13 cellular contexts compared by ENCODE assay signal in genomic region chr2:36539631-36540030, GRCh38. TPM values are rescaled to one million over a fixed set of nuclear protein-coding genes. Genes with fewer than 3 reads are reported as not detected.
DNase-seq lines count a peak whose midpoint lies in the region; ATAC-seq and TF ChIP-seq lines count a peak whose summit lies in the region.
"Had no signal": no experiment of that assay in that cellular context is flagged by ENCODE, and none has a peak within 500 bp of the region (broad histone marks: within the 10 kb centered on the region; RNA-seq: fewer than 3 reads in every experiment).

No MANE protein-coding gene starts in this region.

- H3K4me1 ChIP-seq in spleen: peaks cover 0 to 14% (median 7%) of the 10 kb centered on the region in 6 donors

- intact Hi-C loops in spleen (cut with DNase I; ENCODE audit: low total_unique reads): no loop called here

- no peak overlapping the region for H3K4me3 ChIP-seq in epithelial cell of esophagus (ENCODE audit: low read length)
- no peak overlapping the region for H3K4me3 ChIP-seq in spleen

- no peak for TF ChIP-seq POLR2A in spleen (IDR thresholded peaks at IDR 0.05)

- no peaks in the 10 kb centered on the region for H3K27me3 ChIP-seq in spleen (replicated peaks in 1 of 7)

- DNase-seq in epithelial cell of esophagus (ENCODE audit: low read depth) (peak; percentile 52), GM19240 (ENCODE audit: insufficient read length, low spot score) (no peak), spleen (no peak)
- DNase-seq in activated CD4-positive, alpha-beta T cell treated with anti-CD3 and anti-CD28 coated beads for 48 hours: no peak
- DNase-seq: activated T-cell treated with anti-CD3 and anti-CD28 coated beads, Interleukin-2, amount 50 U/mL, for 72 hours; cortex of kidney; NCI-H187 treated with DMSO at 0.1 percent for 48 hours; nucleus accumbens; T-cell had no signal

- ATAC-seq in GM18498 (IDR thresholded peaks at IDR 0.05; ENCODE audit: unreplicated experiment) (peak; percentile 80), GM21529 (IDR thresholded peaks at IDR 0.05; ENCODE audit: unreplicated experiment) (peak; percentile 56), HG03280 (IDR thresholded peaks at IDR 0.05; ENCODE audit: unreplicated experiment) (peak; percentile 54), GM19455 (IDR thresholded peaks at IDR 0.05; ENCODE audit: unreplicated experiment) (no peak)
- ATAC-seq: activated T-cell treated with anti-CD3 and anti-CD28 coated beads, Interleukin-2, amount 50 U/mL, for 72 hours; T-cell had no signal

- 90 to 94% (median 93%) methylated on average over 7 of the region's 7 CpGs for WGBS in spleen, 5 donors

- H3K9me3 ChIP-seq in spleen: peaks cover 0 to under 1% (median 0%) of the 10 kb centered on the region in 8 donors

- TF ChIP-seq CTCF in epithelial cell of esophagus (IDR thresholded peaks at IDR 0.05; ENCODE audit: insufficient read depth, low read depth, low read length, missing control alignments): no peak
- no peak for TF ChIP-seq CTCF in spleen (IDR thresholded peaks at IDR 0.05 in 8 of 11, conservative IDR thresholded peaks at IDR 0.05 in 3 of 11)

- H3K36me3 ChIP-seq in spleen: peaks cover 0 to 88% (median 26%) of the 10 kb centered on the region in 6 donors

- H3K27ac ChIP-seq in spleen: peak overlapping the region in 1 of 8 donors; percentile 24

RNA-seq across cellular contexts. Expression of gene FEZ2, which starts 58.3 kb away (rescaled TPM):
- total RNA-seq in spleen: 10 to 100 TPM; 46.3 to 76.9 (median 59.3) TPM
- 10 to 100 TPM; 12.2 to 35.8 (median 22.6) TPM for polyA plus RNA-seq in spleen
